Comparison of ENCODE assay signal across 8 cellular contexts in the genomic region with DNA sequence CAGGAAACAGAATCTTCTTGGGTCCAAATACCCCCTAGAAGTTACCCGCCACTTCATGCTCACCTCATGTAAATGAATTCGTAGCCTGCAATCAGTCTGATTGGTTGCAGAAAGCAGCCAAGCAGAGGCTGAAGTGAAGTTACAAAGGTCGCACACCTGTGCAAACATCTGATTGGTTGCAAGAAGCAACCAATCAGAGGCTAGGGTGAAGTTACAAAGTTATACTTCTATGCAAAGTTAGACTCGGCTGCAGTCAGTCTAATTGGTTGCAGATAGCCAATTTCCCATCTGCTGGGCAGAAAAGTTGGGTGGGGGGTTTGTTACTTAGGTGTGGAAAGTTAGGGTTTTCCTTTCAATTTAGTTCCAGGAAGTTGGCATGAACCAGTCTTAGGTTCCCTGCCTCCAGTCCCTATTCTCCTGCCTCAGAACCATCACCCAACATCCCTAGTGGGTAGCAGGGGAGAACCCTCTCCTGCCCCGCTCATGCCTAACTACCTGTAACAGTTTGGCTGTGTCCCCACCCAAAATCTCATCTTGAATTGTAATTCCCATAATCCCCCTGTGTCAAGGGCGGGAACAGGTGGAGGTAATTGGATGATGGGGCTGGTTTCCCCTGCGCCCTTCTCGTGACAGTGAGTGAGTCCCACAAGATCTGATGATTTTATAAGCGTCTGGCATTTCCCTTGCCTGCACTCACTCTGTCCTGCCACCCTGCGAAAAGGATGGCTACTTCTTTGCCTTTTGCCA. TPM values are rescaled to one million over a fixed set of nuclear protein-coding genes. Genes with fewer than 3 reads are reported as not detected.
DNase-seq lines count a peak whose midpoint lies in the region; ATAC-seq, FAIRE-seq and TF ChIP-seq lines count a peak whose summit lies in the region.

No MANE protein-coding gene starts in this region.

- H3K9me3 ChIP-seq in GM23248 (ENCODE audit: low read depth) (no peaks in the 10 kb centered on the region), SK-N-MC (ENCODE audit: low read depth, low read length) (no peaks in the 10 kb centered on the region), fibroblast of lung (ENCODE audit: control insufficient read depth, insufficient read depth, low read depth, low read length) (no peaks in the 10 kb centered on the region), prostate gland (no peaks in the 10 kb centered on the region)

- H3K4me1 ChIP-seq in GM23248 (ENCODE audit: insufficient read depth) (peaks cover 45% of the 10 kb centered on the region), fibroblast of lung (ENCODE audit: control insufficient read depth, extremely low read depth, insufficient read depth, low read length) (no peaks in the 10 kb centered on the region), prostate gland (replicated peaks) (no peaks in the 10 kb centered on the region)

- H3K9me2 ChIP-seq in GM23248 (ENCODE audit: insufficient read depth), result no peaks in the 10 kb centered on the region

- no peak for TF ChIP-seq CTCF in fibroblast of lung (conservative IDR thresholded peaks at IDR 0.05 in 1 of 2, IDR thresholded peaks at IDR 0.05 in 1 of 2; ENCODE audit: low read depth in 1 of 2, low read length in 2 of 2)
- TF ChIP-seq CTCF in prostate gland (IDR thresholded peaks at IDR 0.05), result no peak

- H3K27ac ChIP-seq in GM23248 (peak overlapping the region; percentile 98), SK-N-MC (peak overlapping the region; percentile 89), fibroblast of lung (ENCODE audit: insufficient read depth, low read length) (peak overlapping the region; percentile 87), prostate gland (peak overlapping the region; percentile 84 to 91)

- peak overlapping the region; percentile 98 for H3K4me3 ChIP-seq in GM23248
- peak overlapping the region; percentile 91 for H3K4me3 ChIP-seq in SK-N-MC
- peak overlapping the region; percentile 69 to 90 (median 79) for H3K4me3 ChIP-seq in fibroblast of lung (replicated peaks in 1 of 4; ENCODE audit: control extremely low read depth in 1 of 4, insufficient read depth in 1 of 4, low read depth in 3 of 4, low read length in 4 of 4)
- peak overlapping the region in 1 of 2 donors; percentile 69 for H3K4me3 ChIP-seq in prostate gland

- FAIRE-seq in HTR-8/SVneo (lab: Jason Lieb, UNC), result no peak

- peaks cover 51% of the 10 kb centered on the region for H3F3A ChIP-seq in GM23248 (ENCODE audit: insufficient read depth)

- no peak for DNase-seq in GM23248
- no peak for DNase-seq in SK-N-MC (ENCODE audit: low read depth, low spot score)
- DNase-seq in fibroblast of lung (ENCODE audit: low read depth in 2 of 2), result no peak
- DNase-seq in prostate gland (ENCODE audit: low spot score), result no peak
- no peak for DNase-seq in amygdala (lab: John Stamatoyannopoulos, UW)
- DNase-seq in HTR-8/SVneo (ENCODE audit: insufficient read length, low spot score), result no peak
- no peak for DNase-seq in pons (ENCODE audit: low spot score)

- peaks cover 56% of the 10 kb centered on the region for H3K79me2 ChIP-seq in GM23248 (ENCODE audit: insufficient read depth)
- H3K79me2 ChIP-seq in fibroblast of lung (ENCODE audit: control insufficient read depth, insufficient read depth, low read length), result peaks cover 40% of the 10 kb centered on the region

- H3K9ac ChIP-seq in GM23248 (peak overlapping the region; percentile 95), SK-N-MC (ENCODE audit: insufficient read length) (no peak overlapping the region), fibroblast of lung (ENCODE audit: insufficient read depth, low read length) (no peak overlapping the region)

- H2AFZ ChIP-seq in GM23248, result peak overlapping the region; percentile 74
- H2AFZ ChIP-seq in fibroblast of lung (ENCODE audit: low read length), result peak overlapping the region; percentile 73

- H3K36me3 ChIP-seq in GM23248 (ENCODE audit: low read depth), result peaks cover 6% of the 10 kb centered on the region; the same call in 1 of the 2 replicates
- H3K36me3 ChIP-seq in SK-N-MC (ENCODE audit: insufficient read depth, low read length), result no peaks in the 10 kb centered on the region
- no peaks in the 10 kb centered on the region for H3K36me3 ChIP-seq in fibroblast of lung (ENCODE audit: control insufficient read depth, insufficient read depth, low read length)
- H3K36me3 ChIP-seq in prostate gland, result no peaks in the 10 kb centered on the region

- intact Hi-C loops in prostate gland (cut with DNase I), result loop anchor here (10.0 kb wide), 3 partner anchors 156 to 594 kb away; a partner anchor contains a TSS

- no peaks in the 10 kb centered on the region for H3K27me3 ChIP-seq in GM23248 (replicated peaks; ENCODE audit: insufficient read depth)
- H3K27me3 ChIP-seq in fibroblast of lung (ENCODE audit: control insufficient read depth, insufficient read depth, low read length), result no peaks in the 10 kb centered on the region
- no peaks in the 10 kb centered on the region for H3K27me3 ChIP-seq in prostate gland (replicated peaks; ENCODE audit: insufficient read depth)

- H4K20me1 ChIP-seq in GM23248 (ENCODE audit: insufficient read depth), result no peaks in the 10 kb centered on the region
- no peaks in the 10 kb centered on the region for H4K20me1 ChIP-seq in fibroblast of lung (ENCODE audit: control insufficient read depth, extremely low read depth, insufficient read depth, low read length)

- 41 to 43% methylated on average over 10 of the region's 10 CpGs for WGBS in GM23248 (ENCODE audit: low coverage in 1 of 2, low lambda C conversion rate in 2 of 2, missing lambda C conversion rate in 2 of 2), 2 experiments
- WGBS in prostate gland, result 84% methylated on average over 10 of the region's 10 CpGs

- in situ Hi-C loops in GM23248 (cut with MboI), result no loop called here

- TF ChIP-seq POLR2A in prostate gland (IDR thresholded peaks at IDR 0.05), result no peak

- H3K4me2 ChIP-seq in GM23248 (ENCODE audit: unreplicated experiment) (peak overlapping the region; percentile 77), fibroblast of lung (ENCODE audit: extremely low read depth, insufficient read depth, low read length) (peak overlapping the region; percentile 56)

- ATAC-seq in GM21515 (IDR thresholded peaks at IDR 0.05; ENCODE audit: unreplicated experiment), result no peak

RNA-seq across cellular contexts. Expression of a gene that starts 1.2 kb away (rescaled TPM):
- 74.0 and 78.4 TPM in 2 replicates for total RNA-seq in GM23248 (2014; rRNA removed; shearing (Covaris generic))
- polyA plus RNA-seq in GM23248 (2016; fragmentation: Nextera tagmentation; extraction: Ambion mirVana) (31.7 and 34.0 TPM in 2 replicates), fibroblast of lung (14.2 and 14.8 TPM in 2 replicates)
- total RNA-seq in fibroblast of lung (10.0 and 15.5 TPM in 2 replicates), prostate gland (10 to 100 TPM; 13.6 to 33.1 TPM)
- polyA plus RNA-seq in fibroblast of lung (2012), result 16.0 and 18.2 TPM in 2 replicates
- 96.8 and 109 TPM in 2 replicates for polyA minus RNA-seq in fibroblast of lung (ENCODE audit: low replicate concordance)
